Comparison of ENCODE assay signal across 8 cellular contexts in the genomic region with DNA sequence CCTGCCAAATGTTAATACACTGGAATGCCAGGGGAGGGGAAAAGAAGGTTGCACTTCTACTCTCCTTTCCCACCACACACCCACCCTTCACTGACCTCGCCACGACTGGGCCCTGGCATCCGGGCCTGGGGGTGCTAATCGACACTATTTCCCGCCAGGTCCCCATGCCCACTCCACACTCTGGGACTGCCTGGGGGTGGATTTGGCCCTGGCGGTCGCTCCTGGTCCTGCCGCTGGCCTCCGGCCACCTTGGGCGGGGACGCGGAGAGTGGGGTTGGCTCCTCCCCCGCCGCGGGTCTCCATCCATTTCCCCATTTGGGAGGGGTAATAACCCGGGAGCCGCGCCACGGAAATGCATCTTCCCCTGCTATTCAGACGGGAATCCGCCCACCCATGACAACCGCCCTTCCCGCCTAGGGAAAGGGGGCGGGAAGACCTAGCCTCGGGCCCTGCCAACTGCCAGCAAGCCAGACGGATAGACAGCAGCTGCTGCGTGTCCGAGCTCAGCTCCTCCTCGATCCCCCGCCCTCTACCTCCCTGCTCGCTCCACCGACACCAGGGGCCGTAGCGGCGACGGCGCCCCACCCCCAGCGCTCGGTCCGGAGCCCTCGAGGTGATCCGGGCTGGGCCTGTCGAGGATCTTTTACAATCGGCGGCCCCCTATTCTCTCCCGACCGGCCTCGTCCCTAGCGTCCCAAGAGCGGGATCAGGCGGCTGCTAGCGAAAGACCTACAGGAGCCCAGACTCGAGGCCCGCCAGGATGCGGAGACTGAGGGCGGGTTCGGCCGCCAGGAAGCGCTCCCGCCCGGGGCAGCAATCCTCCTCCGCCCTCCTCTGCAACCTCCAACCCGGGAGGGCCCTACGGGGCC.
DNase-seq lines count a peak whose midpoint lies in the region; ATAC-seq and TF ChIP-seq lines count a peak whose summit lies in the region.

No MANE protein-coding gene starts in this region.

- H3K27me3 ChIP-seq in RWPE2 (ENCODE audit: insufficient read depth, poor library complexity, severe bottlenecking) (no peaks in the 10 kb centered on the region), adrenal gland (peaks cover 4% of the 10 kb centered on the region), neural progenitor cell (peaks cover 7% of the 10 kb centered on the region), aorta (ENCODE audit: control insufficient read depth in 1 of 2, insufficient read depth in 2 of 2, low read length in 1 of 2) (no peaks in the 10 kb centered on the region)

- no peaks in the 10 kb centered on the region for H4K20me1 ChIP-seq in neural progenitor cell (ENCODE audit: low read depth)

- H3K9me3 ChIP-seq in RWPE2 (ENCODE audit: severe bottlenecking) (no peaks in the 10 kb centered on the region), adrenal gland (replicated peaks in 1 of 3) (no peaks in the 10 kb centered on the region), neural progenitor cell (ENCODE audit: low read depth) (no peaks in the 10 kb centered on the region), aorta (ENCODE audit: control insufficient read depth, low read length) (no peaks in the 10 kb centered on the region)

- peaks cover 13% of the 10 kb centered on the region for H3F3A ChIP-seq in neural progenitor cell (ENCODE audit: low read depth)

- no peak overlapping the region for H3K9ac ChIP-seq in neural progenitor cell

- peak; percentile 93 for DNase-seq in DMS53 (lab: John Stamatoyannopoulos, UW)
- peak; percentile 71 for DNase-seq in RWPE2 (ENCODE audit: low spot score)
- peak; percentile 77 to 93 (median 87) for DNase-seq in adrenal gland
- peak; percentile 92 for DNase-seq in glomerular visceral epithelial cell (ENCODE audit: extremely low spot score)
- peak; percentile 64 for DNase-seq in neural progenitor cell (ENCODE audit: low spot score)
- DNase-seq in aorta, result peak; percentile 94 to 95

- no peaks in the 10 kb centered on the region for H3K79me2 ChIP-seq in neural progenitor cell (ENCODE audit: low read depth)

- H3K27me3 Mint-ChIP-seq in IgD-negative memory B cell (peaks cover 4% of the 10 kb centered on the region), neural progenitor cell (ENCODE audit: insufficient read depth, low read depth) (peaks cover 3% of the 10 kb centered on the region)

- H3K4me3 ChIP-seq in RWPE2 (ENCODE audit: severe bottlenecking) (peak overlapping the region; percentile 36), adrenal gland (peak overlapping the region in 2 of 4 donors; percentile 25 to 49), neural progenitor cell (peak overlapping the region; percentile 47), aorta (ENCODE audit: low read length in 2 of 2) (peak overlapping the region in 1 of 2 donors; percentile 49)

- H3K27ac Mint-ChIP-seq in IgD-negative memory B cell, result no peak overlapping the region
- H3K27ac Mint-ChIP-seq in neural progenitor cell, result no peak overlapping the region

- H3K36me3 Mint-ChIP-seq in IgD-negative memory B cell (peaks cover 2% of the 10 kb centered on the region), neural progenitor cell (peaks cover 15% of the 10 kb centered on the region)

- peaks cover 0 to 8% (median 6%) of the 10 kb centered on the region in 3 donors for H3K4me1 Mint-ChIP-seq in IgD-negative memory B cell
- peaks cover 37% of the 10 kb centered on the region for H3K4me1 Mint-ChIP-seq in neural progenitor cell

- peak overlapping the region; percentile 83 to 94 (median 91) for H3K4me3 Mint-ChIP-seq in IgD-negative memory B cell
- peak overlapping the region; percentile 78 for H3K4me3 Mint-ChIP-seq in neural progenitor cell

- intact Hi-C loops in adrenal gland (cut with DNase I), result no loop called here
- intact Hi-C loops in aorta (cut with DNase I), result loop anchor here in 1 of 2 donors (5.0 kb wide), 1 partner anchor 114 kb away; the partner anchor contains the start of gene SLC16A2

- WGBS in adrenal gland, 4 donors, result 0 to 61% (median 15%) methylated on average over 3 to 64 of the region's 64 CpGs
- WGBS in aorta, 2 donors, result 0 to 27% methylated on average over 58 to 64 of the region's 64 CpGs

- H3K9me3 Mint-ChIP-seq in IgD-negative memory B cell, result no peaks in the 10 kb centered on the region
- peaks cover 3% of the 10 kb centered on the region for H3K9me3 Mint-ChIP-seq in neural progenitor cell

- H3K36me3 ChIP-seq in RWPE2 (ENCODE audit: low read depth) (no peaks in the 10 kb centered on the region), adrenal gland (replicated peaks in 1 of 2) (no peaks in the 10 kb centered on the region), neural progenitor cell (no peaks in the 10 kb centered on the region), aorta (ENCODE audit: control insufficient read depth in 1 of 2, insufficient read depth in 2 of 2, low read length in 1 of 2) (no peaks in the 10 kb centered on the region)

- H3K4me1 ChIP-seq in RWPE2 (ENCODE audit: insufficient read depth, poor library complexity, severe bottlenecking), result no peaks in the 10 kb centered on the region
- peaks cover 0 to 5% of the 10 kb centered on the region in 2 donors for H3K4me1 ChIP-seq in adrenal gland (replicated peaks in 1 of 2)
- H3K4me1 ChIP-seq in neural progenitor cell, result no peaks in the 10 kb centered on the region
- H3K4me1 ChIP-seq in aorta (ENCODE audit: control insufficient read depth in 1 of 2, insufficient read depth in 2 of 2, low read length in 2 of 2), result no peaks in the 10 kb centered on the region

- H2AFZ ChIP-seq in neural progenitor cell (replicated peaks), result peak overlapping the region; percentile 60

- peak overlapping the region; percentile 80 for H3K4me2 ChIP-seq in neural progenitor cell

- TF ChIP-seq CTCF in RWPE2 (IDR thresholded peaks at IDR 0.05; ENCODE audit: poor library complexity, severe bottlenecking) (no peak), adrenal gland (IDR thresholded peaks at IDR 0.05) (peak in 5 of 6 experiments; percentile 17 to 66 (median 56)), neural progenitor cell (IDR thresholded peaks at IDR 0.05) (peak; percentile 34)

- ATAC-seq in GM21528 (IDR thresholded peaks at IDR 0.05; ENCODE audit: low FRiP score, unreplicated experiment), result peak; percentile 75
- ATAC-seq in RWPE2 (ENCODE audit: low read depth), result peak; percentile 78
- ATAC-seq in aorta (ENCODE audit: low FRiP score), result peak; percentile 90

- peak overlapping the region; percentile 60 for H3K27ac ChIP-seq in RWPE2 (ENCODE audit: poor library complexity, severe bottlenecking)
- peak overlapping the region in 4 of 5 donors; percentile 58 to 89 (median 84) for H3K27ac ChIP-seq in adrenal gland
- H3K27ac ChIP-seq in neural progenitor cell, result no peak overlapping the region
- peak overlapping the region in 1 of 2 donors; percentile 83 for H3K27ac ChIP-seq in aorta (ENCODE audit: low read depth in 1 of 2, low read length in 2 of 2)

- TF ChIP-seq POLR2A in adrenal gland (IDR thresholded peaks at IDR 0.05), result peak in 1 of 2 donors; percentile 40
